Comparison of ENCODE assay signal across 17 cellular contexts in genomic region chr1:209456878-209457277, GRCh38.
DNase-seq lines count a peak whose midpoint lies in the region; ATAC-seq, FAIRE-seq and TF ChIP-seq lines count a peak whose summit lies in the region.
"Had no signal": no experiment of that assay in that cellular context is flagged by ENCODE, and none has a peak within 500 bp of the region (broad histone marks: within the 10 kb centered on the region; RNA-seq: fewer than 3 reads in every experiment).

No MANE protein-coding gene starts in this region.

- H3K79me2 ChIP-seq in astrocyte (ENCODE audit: insufficient read depth, low read length): no peaks in the 10 kb centered on the region
- no peaks in the 10 kb centered on the region for H3K79me2 ChIP-seq in neural cell (replicated peaks; ENCODE audit: insufficient read depth, low read length)

- peaks cover 7% of the 10 kb centered on the region for H3K9me3 Mint-ChIP-seq in astrocyte (ENCODE audit: unreplicated experiment)
- H3K9me3 Mint-ChIP-seq: activated naive CD8-positive, alpha-beta T cell treated with anti-CD3 and anti-CD28 coated beads, Interleukin-2, amount 10 ng/mL, durations not matched to agents 7 days and 5 days; T-helper 1 cell treated with Interleukin-12 subunit alpha and Interleukin-12 subunit beta and Interleukin-4 antibody, amounts not matched to agents 30 μg/mL and 1 μg/mL, for 36 hours had no signal

- DNase-seq in DMS53 treated with DMSO at 0.1 percent for 48 hours (lab: John Stamatoyannopoulos, UW; ENCODE audit: unreplicated experiment): peak; percentile 61
- peak; percentile 36 for DNase-seq in NCI-H187 treated with DMSO at 0.1 percent for 48 hours (lab: John Stamatoyannopoulos, UW)
- peak; percentile 13 for DNase-seq in astrocyte (ENCODE audit: low read depth)
- no peak for DNase-seq in NCI-H1105 treated with DMSO at 0.1 percent for 48 hours (lab: John Stamatoyannopoulos, UW)
- DNase-seq in NCI-H1694 treated with DMSO at 0.1 percent for 48 hours (lab: John Stamatoyannopoulos, UW): no peak
- no peak for DNase-seq in NOMO-1 treated with dmso at 0.1 percent for 144 hours (lab: John Stamatoyannopoulos, UW; ENCODE audit: unreplicated experiment)
- DNase-seq: activated naive CD8-positive, alpha-beta T cell treated with anti-CD3 and anti-CD28 coated beads, Interleukin-2, amount 10 ng/mL, durations not matched to agents 7 days and 5 days; activated T-cell treated with anti-CD3 and anti-CD28 coated beads for 4 hours; heart right ventricle; Kasumi-1; naive thymus-derived CD8-positive, alpha-beta T cell; stimulated activated naive CD4-positive, alpha-beta T cell had no signal

- no peak for TF ChIP-seq CTCF in astrocyte (IDR thresholded peaks at IDR 0.05; ENCODE audit: insufficient read depth, low read depth, low read length)
- no peak for TF ChIP-seq CTCF in neural cell (IDR thresholded peaks at IDR 0.05; ENCODE audit: poor library complexity, severe bottlenecking)

- TF ChIP-seq EP300 in neural cell (conservative IDR thresholded peaks at IDR 0.05; ENCODE audit: poor library complexity, severe bottlenecking): no peak

- no peak for FAIRE-seq in astrocyte (lab: Jason Lieb, UNC)

- H3K9me2 ChIP-seq in neural cell (ENCODE audit: insufficient read depth, low read length): no peaks in the 10 kb centered on the region

- H3K27me3 ChIP-seq in astrocyte (ENCODE audit: insufficient read depth, low read length) (no peaks in the 10 kb centered on the region), neural cell (ENCODE audit: insufficient read depth, low read depth, low read length) (no peaks in the 10 kb centered on the region)

- no peaks in the 10 kb centered on the region for H3K36me3 Mint-ChIP-seq in astrocyte (ENCODE audit: low read depth, unreplicated experiment)
- H3K36me3 Mint-ChIP-seq: activated naive CD8-positive, alpha-beta T cell treated with anti-CD3 and anti-CD28 coated beads, Interleukin-2, amount 10 ng/mL, durations not matched to agents 7 days and 5 days had no signal

- H4K20me1 ChIP-seq in astrocyte (ENCODE audit: insufficient read depth, low read length) (no peaks in the 10 kb centered on the region), neural cell (ENCODE audit: insufficient read depth) (no peaks in the 10 kb centered on the region)

- no peak overlapping the region for H3K4me3 Mint-ChIP-seq in astrocyte (ENCODE audit: unreplicated experiment)
- H3K4me3 Mint-ChIP-seq: activated naive CD8-positive, alpha-beta T cell treated with anti-CD3 and anti-CD28 coated beads, Interleukin-2, amount 10 ng/mL, durations not matched to agents 7 days and 5 days; naive thymus-derived CD8-positive, alpha-beta T cell; T-helper 1 cell treated with Interleukin-12 subunit alpha and Interleukin-12 subunit beta and Interleukin-4 antibody, amounts not matched to agents 30 μg/mL and 1 μg/mL, for 36 hours had no signal

- H3K27ac Mint-ChIP-seq in astrocyte (ENCODE audit: unreplicated experiment): no peak overlapping the region
- H3K27ac Mint-ChIP-seq: activated naive CD8-positive, alpha-beta T cell treated with anti-CD3 and anti-CD28 coated beads, Interleukin-2, amount 10 ng/mL, durations not matched to agents 7 days and 5 days; naive thymus-derived CD8-positive, alpha-beta T cell; T-helper 1 cell treated with Interleukin-12 subunit alpha and Interleukin-12 subunit beta and Interleukin-4 antibody, amounts not matched to agents 30 μg/mL and 1 μg/mL, for 36 hours had no signal

- H3K27me3 Mint-ChIP-seq in astrocyte (ENCODE audit: low read depth, unreplicated experiment): peaks cover 2% of the 10 kb centered on the region

- H3K4me1 ChIP-seq in astrocyte (ENCODE audit: insufficient read depth, low read length): no peaks in the 10 kb centered on the region
- H3K4me1 ChIP-seq: heart right ventricle had no signal

- H3K4me3 ChIP-seq in astrocyte (ENCODE audit: insufficient read depth, low read depth, low read length) (no peak overlapping the region), neural cell (ENCODE audit: low read length) (peak overlapping the region; percentile 35)
- H3K4me3 ChIP-seq: heart right ventricle had no signal

- H3K9me3 ChIP-seq in astrocyte (ENCODE audit: insufficient read depth, low read depth, low read length) (no peaks in the 10 kb centered on the region), neural cell (ENCODE audit: low read length) (no peaks in the 10 kb centered on the region)

- no peak for TF ChIP-seq RAD21 in neural cell (conservative IDR thresholded peaks at IDR 0.05)

- H3K27ac ChIP-seq in astrocyte (ENCODE audit: low read depth, low read length) (no peak overlapping the region), neural cell (ENCODE audit: low read length) (peak overlapping the region; percentile 76)
- H3K27ac ChIP-seq: C4-2B, heart right ventricle, HL-60 had no signal

- no peak for ATAC-seq in GM18519 (IDR thresholded peaks at IDR 0.05; ENCODE audit: low FRiP score, unreplicated experiment)
- ATAC-seq: naive thymus-derived CD8-positive, alpha-beta T cell had no signal

- H3K4me2 ChIP-seq in astrocyte (ENCODE audit: low read length) (no peak overlapping the region), neural cell (ENCODE audit: low read length) (peak overlapping the region; percentile 44)

- no peak overlapping the region for H3K9ac ChIP-seq in astrocyte (ENCODE audit: low read length)
- peak overlapping the region; percentile 34 for H3K9ac ChIP-seq in neural cell (ENCODE audit: low read length)

- H2AFZ ChIP-seq in astrocyte (ENCODE audit: low read depth, low read length) (no peak overlapping the region), neural cell (ENCODE audit: low read depth, low read length) (no peak overlapping the region)

- peaks cover 3% of the 10 kb centered on the region for H3F3A ChIP-seq in neural cell (ENCODE audit: insufficient read depth, low read length, poor library complexity, severe bottlenecking)

- H3K4me1 Mint-ChIP-seq in astrocyte (ENCODE audit: low read depth, unreplicated experiment): peaks cover 27% of the 10 kb centered on the region
- H3K4me1 Mint-ChIP-seq: activated naive CD8-positive, alpha-beta T cell treated with anti-CD3 and anti-CD28 coated beads, Interleukin-2, amount 10 ng/mL, durations not matched to agents 7 days and 5 days; naive thymus-derived CD8-positive, alpha-beta T cell had no signal

- no peaks in the 10 kb centered on the region for H3K36me3 ChIP-seq in astrocyte (ENCODE audit: insufficient read depth, low read length)
- H3K36me3 ChIP-seq in neural cell (ENCODE audit: insufficient read depth, low read length): no peaks in the 10 kb centered on the region
- H3K36me3 ChIP-seq: heart right ventricle had no signal

TF ChIP-seq in neural cell, 6 proteins besides CTCF, POLR2A, EP300 and RAD21:
- TF ChIP-seq EZH2 (IDR thresholded peaks at IDR 0.05; ENCODE audit: borderline replicate concordance, insufficient read depth, low read length, poor library complexity, severe bottlenecking): no peak
- no peak for TF ChIP-seq REST (IDR thresholded peaks at IDR 0.05; ENCODE audit: borderline replicate concordance)
- no peak for TF ChIP-seq MXI1 (conservative IDR thresholded peaks at IDR 0.05; ENCODE audit: poor library complexity, severe bottlenecking)
- TF ChIP-seq POLR2AphosphoS5 (IDR thresholded peaks at IDR 0.05): no peak
- TF ChIP-seq SMC3 (conservative IDR thresholded peaks at IDR 0.05; ENCODE audit: poor library complexity): no peak
- no peak for TF ChIP-seq TAF1 (IDR thresholded peaks at IDR 0.05; ENCODE audit: low read depth)
TF ChIP-seq in neural cell: peak in this region for 0.

Comparison
In these comparisons a context has a peak if more than half of its experiments do, and no peak if none do; other contexts are left out.
1. DNase-seq: peak in DMS53 treated with DMSO at 0.1 percent for 48 hours (single experiment), NCI-H187 treated with DMSO at 0.1 percent for 48 hours (single experiment) and astrocyte (single experiment); none in NCI-H1105 treated with DMSO at 0.1 percent for 48 hours (single experiment), NCI-H1694 treated with DMSO at 0.1 percent for 48 hours (single experiment) and NOMO-1 treated with dmso at 0.1 percent for 144 hours (single experiment).